Comparison of ENCODE assay signal across 8 cellular contexts in the genomic region with DNA sequence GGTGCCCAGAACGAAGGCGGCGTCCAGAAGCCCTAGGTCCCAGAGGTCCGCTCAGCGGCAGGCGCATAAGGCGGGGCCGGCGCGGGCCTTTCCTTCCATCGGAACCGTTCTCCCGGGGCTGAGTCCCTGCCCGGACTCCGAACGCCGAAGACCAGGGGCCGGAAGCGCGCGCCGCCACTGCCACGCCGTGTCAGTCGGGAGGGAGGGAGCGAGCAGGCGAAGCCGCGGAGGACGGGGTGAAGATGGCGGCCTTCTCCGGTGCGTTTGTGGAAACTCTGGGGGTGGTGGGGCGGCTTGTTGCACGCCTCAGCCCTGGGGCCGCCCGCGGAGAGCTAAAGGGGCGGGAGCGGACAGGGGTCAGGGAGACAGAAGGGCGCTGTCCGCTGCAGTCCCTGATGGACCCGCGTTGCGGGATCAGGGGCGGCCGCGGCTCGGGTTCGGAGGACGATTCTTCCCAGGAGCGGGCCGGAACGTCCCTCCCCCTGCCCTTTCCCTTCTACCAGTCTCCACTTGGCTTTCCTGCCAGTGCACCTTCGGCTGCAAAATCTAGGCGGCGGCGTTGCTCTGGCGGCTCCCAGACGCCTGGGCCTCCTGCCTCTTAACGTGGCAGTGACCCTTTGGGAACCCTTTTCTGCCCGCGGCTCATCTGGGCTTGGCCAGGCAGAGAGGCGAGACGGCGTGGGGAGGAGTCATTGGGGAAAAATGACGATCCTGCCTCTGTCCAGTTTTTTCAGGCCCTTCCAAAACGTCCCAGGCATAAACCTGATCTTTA.
DNase-seq lines count a peak whose midpoint lies in the region; ATAC-seq and TF ChIP-seq lines count a peak whose summit lies in the region.

Gene DDX1 (plus strand): TSS at position 177 of the 772 bp plus-strand sequence. CDS start 66 bp downstream, at position 243.

- peak; percentile 83 for ATAC-seq in GM18870 (IDR thresholded peaks at IDR 0.05; ENCODE audit: unreplicated experiment)
- peak; percentile 96 for ATAC-seq in HG03108 (IDR thresholded peaks at IDR 0.05; ENCODE audit: unreplicated experiment)

- DNase-seq in AG04449 (ENCODE audit: low read depth, low spot score) (peak; percentile 19), NCI-H2196 treated with DMSO at 0.1 percent for 48 hours (lab: John Stamatoyannopoulos, UW; ENCODE audit: unreplicated experiment) (peak; percentile 65), caudate nucleus (lab: John Stamatoyannopoulos, UW) (peak in 60 of 61 donors; percentile 40 to 92 (median 83)), iris pigment epithelial cell (ENCODE audit: low read depth) (peak; percentile 87)
- DNase-seq in activated CD4-positive, CD25-positive, alpha-beta regulatory T cell (lab: John Stamatoyannopoulos, UW) = peak; percentile 68 to 75 (median 73)
- DNase-seq in stimulated activated CD4-positive, alpha-beta T cell treated with anti-CD3 and anti-CD28 coated beads, Interleukin-12 subunit alpha, Interleukin-12 subunit beta, amount 100 ng/mL, for 24 hours (ENCODE audit: low read depth in 2 of 2) = peak; percentile 75 to 82

- H3K27ac ChIP-seq in caudate nucleus (ENCODE audit: low read depth, low read length) = peak within 1 kb of the TSS; percentile 84

- no peak for TF ChIP-seq CTCF in AG04449 (IDR thresholded peaks at IDR 0.05; ENCODE audit: insufficient read depth, low read length, missing control alignments)

- POLR2A ChIA-PET in AG04449 (lab: Yijun Ruan, JAX) = no interaction called here

- CTCF ChIA-PET in AG04449 (lab: Yijun Ruan, JAX) = interaction anchor here (1.1 to 9.7 kb wide), 2 partner anchors 9 to 16 kb away, joined by 3 to 129 read pairs; no protein-coding TSS in a partner anchor

- peak within 1 kb of the TSS; percentile 90 for H3K4me3 ChIP-seq in AG04449 (ENCODE audit: low read depth, low read length)

Comparison
In these comparisons a context has a peak if more than half of its experiments do, and no peak if none do; other contexts are left out.
1. Peak in every context shown above with its lines: DNase-seq, ATAC-seq, H3K4me3 ChIP-seq and H3K27ac ChIP-seq.
2. DNase-seq: peak in every context shown above with its lines; median percentile 87 in iris pigment epithelial cell; 83 in caudate nucleus; 78 in stimulated activated CD4-positive, alpha-beta T cell treated with anti-CD3 and anti-CD28 coated beads, Interleukin-12 subunit alpha, Interleukin-12 subunit beta, amount 100 ng/mL, for 24 hours; 73 in activated CD4-positive, CD25-positive, alpha-beta regulatory T cell; 65 in NCI-H2196 treated with DMSO at 0.1 percent for 48 hours; 19 in AG04449.